9 cellular contexts compared by ENCODE assay signal in genomic region chr11:128323381-128323780, GRCh38.
DNase-seq lines count a peak whose midpoint lies in the region; ATAC-seq and TF ChIP-seq lines count a peak whose summit lies in the region.
"Had no signal": no experiment of that assay in that cellular context is flagged by ENCODE, and none has a peak within 500 bp of the region (broad histone marks: within the 10 kb centered on the region; RNA-seq: fewer than 3 reads in every experiment).

No MANE protein-coding gene starts in this region.

- H3K27ac Mint-ChIP-seq in activated naive CD4-positive, alpha-beta T cell treated with anti-CD3 and anti-CD28 coated beads, Interleukin-2, amount 50 U/mL, for 72 hours, result peak overlapping the region; percentile 95 to 98

- H3K9me3 Mint-ChIP-seq in activated naive CD4-positive, alpha-beta T cell treated with anti-CD3 and anti-CD28 coated beads, Interleukin-2, amount 50 U/mL, for 72 hours, result peaks cover 9 to 11% of the 10 kb centered on the region in 2 donors

- H3K36me3 Mint-ChIP-seq in activated naive CD4-positive, alpha-beta T cell treated with anti-CD3 and anti-CD28 coated beads, Interleukin-2, amount 50 U/mL, for 72 hours, result peaks cover 13 to 22% of the 10 kb centered on the region in 2 donors

- no peaks in the 10 kb centered on the region for H3K36me3 ChIP-seq in right lobe of liver
- no peaks in the 10 kb centered on the region for H3K36me3 ChIP-seq in aorta (ENCODE audit: control insufficient read depth in 1 of 2, insufficient read depth in 2 of 2, low read length in 1 of 2)
- no peaks in the 10 kb centered on the region for H3K36me3 ChIP-seq in gastrocnemius medialis

- DNase-seq in GM10266 (ENCODE audit: extremely low spot score) (peak; percentile 37), HFF-Myc (ENCODE audit: extremely low read depth, low read depth) (no peak), right lobe of liver (no peak), aorta (no peak), DMS79 treated with DMSO at 0.1 percent for 48 hours (lab: John Stamatoyannopoulos, UW) (no peak), gastrocnemius medialis (no peak)
- DNase-seq in activated naive CD4-positive, alpha-beta T cell treated with anti-CD3 and anti-CD28 coated beads, Interleukin-2, amount 50 U/mL, for 72 hours (ENCODE audit: low spot score in 2 of 2), result no peak

- H3K27ac ChIP-seq in right lobe of liver (no peak overlapping the region), aorta (ENCODE audit: low read depth in 1 of 2, low read length in 2 of 2) (no peak overlapping the region), gastrocnemius medialis (no peak overlapping the region)
- H3K27ac ChIP-seq: SK-N-MC had no signal

- H3K27me3 ChIP-seq in right lobe of liver (no peaks in the 10 kb centered on the region), aorta (ENCODE audit: control insufficient read depth in 1 of 2, insufficient read depth in 2 of 2, low read length in 1 of 2) (no peaks in the 10 kb centered on the region), gastrocnemius medialis (no peaks in the 10 kb centered on the region)

- 67% methylated on average over 1 of the region's 2 CpGs for WGBS in right lobe of liver (ENCODE audit: insufficient coverage, low coverage, low lambda C conversion rate, missing lambda C conversion rate)
- 93% methylated on average over 2 of the region's 2 CpGs for WGBS in aorta, 2 donors

- no peak for ATAC-seq in activated naive CD4-positive, alpha-beta T cell treated with anti-CD3 and anti-CD28 coated beads, Interleukin-2, amount 50 U/mL, for 72 hours
- peak; percentile 25 to 48 (median 30) for ATAC-seq in right lobe of liver
- no peak for ATAC-seq in aorta (ENCODE audit: low FRiP score)
- no peak for ATAC-seq in gastrocnemius medialis
- no peak for ATAC-seq in GM18505 (IDR thresholded peaks at IDR 0.05; ENCODE audit: unreplicated experiment)

- peak; percentile 46 for TF ChIP-seq CTCF in GM10266 (IDR thresholded peaks at IDR 0.05; ENCODE audit: control insufficient read depth, insufficient read depth, low read depth, missing control alignments)
- TF ChIP-seq CTCF in HFF-Myc (IDR thresholded peaks at IDR 0.05; ENCODE audit: low read depth, low read length, missing control alignments), result peak; percentile 28
- peak in 3 of 4 donors; percentile 9 to 12 (median 10) for TF ChIP-seq CTCF in right lobe of liver (IDR thresholded peaks at IDR 0.05)
- TF ChIP-seq CTCF in gastrocnemius medialis (IDR thresholded peaks at IDR 0.05 in 4 of 5, conservative IDR thresholded peaks at IDR 0.05 in 1 of 5), result no peak

- intact Hi-C loops in right lobe of liver (cut with DNase I), result no loop called here
- intact Hi-C loops in aorta (cut with DNase I), result no loop called here
- intact Hi-C loops in gastrocnemius medialis (cut with DNase I; ENCODE audit: low total_unique reads), result no loop called here

- no peak for TF ChIP-seq POLR2A in right lobe of liver (IDR thresholded peaks at IDR 0.05)
- no peak for TF ChIP-seq POLR2A in gastrocnemius medialis (IDR thresholded peaks at IDR 0.05)
- no peak for TF ChIP-seq POLR2A in GM18505 (IDR thresholded peaks at IDR 0.05; ENCODE audit: borderline replicate concordance, extremely low read depth, insufficient read depth, insufficient read length)

- in situ Hi-C loops in gastrocnemius medialis (cut with MboI; ENCODE audit: low sequenced_read_pairs in 4 of 4), result no loop called here

- no peak overlapping the region for H3K4me3 ChIP-seq in HFF-Myc (replicated peaks; ENCODE audit: low read depth, low read length)
- no peak overlapping the region for H3K4me3 ChIP-seq in right lobe of liver
- H3K4me3 ChIP-seq in aorta (ENCODE audit: low read length in 2 of 2), result no peak overlapping the region
- no peak overlapping the region for H3K4me3 ChIP-seq in gastrocnemius medialis
- H3K4me3 ChIP-seq: SK-N-MC had no signal

- H3K4me1 ChIP-seq in right lobe of liver, result no peaks in the 10 kb centered on the region
- no peaks in the 10 kb centered on the region for H3K4me1 ChIP-seq in aorta (ENCODE audit: control insufficient read depth in 1 of 2, insufficient read depth in 2 of 2, low read length in 2 of 2)
- H3K4me1 ChIP-seq in gastrocnemius medialis, result peaks cover 0 to under 1% of the 10 kb centered on the region in 2 donors

- H3K9me3 ChIP-seq in right lobe of liver, result no peaks in the 10 kb centered on the region
- H3K9me3 ChIP-seq in aorta (ENCODE audit: control insufficient read depth, low read length), result no peaks in the 10 kb centered on the region
- H3K9me3 ChIP-seq in gastrocnemius medialis, result no peaks in the 10 kb centered on the region

Comparison
In these comparisons a context has a peak if more than half of its experiments do, and no peak if none do; other contexts are left out.
1. CTCF ChIP-seq: peak in GM10266 (single experiment), HFF-Myc (single experiment) and right lobe of liver (3 of 4); none in gastrocnemius medialis (0 of 5).
2. ATAC-seq: peak in right lobe of liver (4 of 4); none in activated naive CD4-positive, alpha-beta T cell treated with anti-CD3 and anti-CD28 coated beads, Interleukin-2, amount 50 U/mL, for 72 hours (0 of 2), aorta (single experiment), gastrocnemius medialis (0 of 2) and GM18505 (single experiment).